In genomic region chr14:20680363-20680762, GRCh38 we compare ENCODE assay signal across 12 cellular contexts. TPM values are rescaled to one million over a fixed set of nuclear protein-coding genes. Genes with fewer than 3 reads are reported as not detected.
DNase-seq lines count a peak whose midpoint lies in the region; ATAC-seq, FAIRE-seq and TF ChIP-seq lines count a peak whose summit lies in the region.
"Had no signal": no experiment of that assay in that cellular context is flagged by ENCODE, and none has a peak within 500 bp of the region (broad histone marks: within the 10 kb centered on the region; RNA-seq: fewer than 3 reads in every experiment).

No MANE protein-coding gene starts in this region.

- DNase-seq in Karpas-422 (peak; percentile 56), H1 (ENCODE audit: low read depth in 1 of 2, low spot score in 2 of 2) (no peak), retinal pigment epithelial cell (ENCODE audit: low read depth) (no peak), NCI-H2107 treated with DMSO at 0.1 percent for 48 hours (lab: John Stamatoyannopoulos, UW; ENCODE audit: unreplicated experiment) (no peak), gastrocnemius medialis (no peak)
- DNase-seq in activated naive CD4-positive, alpha-beta T cell treated with anti-CD3 and anti-CD28 coated beads, Interleukin-2, amount 50 U/mL, for 72 hours (ENCODE audit: low spot score in 2 of 2) = no peak
- DNase-seq: natural killer cell had no signal

- H3K18ac ChIP-seq in H1 (ENCODE audit: extremely low read depth, low read length) = no peak overlapping the region

- CTCF ChIA-PET in H1 (lab: Charles Lee; ENCODE audit: partially characterized antibody) = interaction anchor here (0.7 to 16.7 kb wide), 14 partner anchors 11 to 291 kb away, joined by 3 to 282 read pairs (median 6); partner anchors contain the start of gene RNASE1

- H2BK120ac ChIP-seq in H1 (replicated peaks; ENCODE audit: low read depth, low read length) = no peak overlapping the region

- FAIRE-seq in H1 (lab: Jason Lieb, UNC) = no peak

- no peak overlapping the region for H2BK15ac ChIP-seq in H1 (ENCODE audit: low read length)

- no peak for ATAC-seq in activated naive CD4-positive, alpha-beta T cell treated with anti-CD3 and anti-CD28 coated beads, Interleukin-2, amount 50 U/mL, for 72 hours
- ATAC-seq in GM18870 (IDR thresholded peaks at IDR 0.05; ENCODE audit: unreplicated experiment) (no peak), gastrocnemius medialis (no peak)

- TF ChIP-seq POLR2A in H1 (IDR thresholded peaks at IDR 0.05; ENCODE audit: control extremely low read depth in 1 of 2, low read depth in 2 of 2, low read length in 2 of 2) (no peak), gastrocnemius medialis (IDR thresholded peaks at IDR 0.05) (no peak)

- intact Hi-C loops in gastrocnemius medialis (cut with DNase I; ENCODE audit: low total_unique reads) = loop anchor here (5.0 to 10.0 kb wide), 7 partner anchors 48 to 1907 kb away; partner anchors contain the start of genes CHD8, DAD1, HNRNPC and RNASE7

- H3K4me2 ChIP-seq in DOHH2 (ENCODE audit: low read length) = peak overlapping the region; percentile 95
- H3K4me2 ChIP-seq in Karpas-422 (ENCODE audit: low read depth, low read length, poor library complexity, severe bottlenecking) = peak overlapping the region; percentile 93
- H3K4me2 ChIP-seq in H1 (ENCODE audit: insufficient read depth in 1 of 2, low read depth in 2 of 2, low read length in 2 of 2) = peak overlapping the region; percentile 60 to 79

- H3K9me2 ChIP-seq in DOHH2 (replicated peaks; ENCODE audit: control insufficient read depth, low read length) (no peaks in the 10 kb centered on the region), Karpas-422 (replicated peaks; ENCODE audit: insufficient read depth, low read length) (no peaks in the 10 kb centered on the region)

- no peak overlapping the region for H3K27ac Mint-ChIP-seq in activated naive CD4-positive, alpha-beta T cell treated with anti-CD3 and anti-CD28 coated beads, Interleukin-2, amount 50 U/mL, for 72 hours
- H3K27ac Mint-ChIP-seq: activated naive CD8-positive, alpha-beta T cell treated with anti-CD3 and anti-CD28 coated beads for 36 hours; natural killer cell had no signal

- H4K20me1 ChIP-seq in DOHH2 (ENCODE audit: control insufficient read depth, insufficient read depth, low read depth, low read length) = no peaks in the 10 kb centered on the region
- H4K20me1 ChIP-seq in Karpas-422 (ENCODE audit: insufficient read depth, low read depth, low read length) = no peaks in the 10 kb centered on the region
- H4K20me1 ChIP-seq in H1 (replicated peaks in 1 of 2; ENCODE audit: control insufficient read depth in 1 of 2, insufficient read depth in 2 of 2, low read length in 2 of 2) = no peaks in the 10 kb centered on the region

- H3K36me3 ChIP-seq in DOHH2 (ENCODE audit: control insufficient read depth, low read length) = no peaks in the 10 kb centered on the region
- no peaks in the 10 kb centered on the region for H3K36me3 ChIP-seq in Karpas-422 (ENCODE audit: insufficient read depth, low read length)
- no peaks in the 10 kb centered on the region for H3K36me3 ChIP-seq in H1 (ENCODE audit: control insufficient read depth in 2 of 4, insufficient read depth in 4 of 4, low read length in 3 of 4)
- no peaks in the 10 kb centered on the region for H3K36me3 ChIP-seq in gastrocnemius medialis

- peaks cover 44% of the 10 kb centered on the region for H3K4me1 ChIP-seq in DOHH2 (ENCODE audit: control insufficient read depth, low read length)
- H3K4me1 ChIP-seq in Karpas-422 (ENCODE audit: low read length) = peaks cover 51% of the 10 kb centered on the region
- peaks cover 0 to 9% (median 4%) of the 10 kb centered on the region in 4 experiments; a peak in 5 of 7 replicates for H3K4me1 ChIP-seq in H1 (replicated peaks in 1 of 4; ENCODE audit: control insufficient read depth in 3 of 4, insufficient read depth in 4 of 4, low read length in 3 of 4)
- peaks cover 11 to 20% of the 10 kb centered on the region in 2 donors for H3K4me1 ChIP-seq in gastrocnemius medialis

- H3F3A ChIP-seq in DOHH2 (ENCODE audit: control insufficient read depth, insufficient read depth) = peaks cover 31% of the 10 kb centered on the region

- no peak overlapping the region for H3K4ac ChIP-seq in H1 (replicated peaks; ENCODE audit: insufficient read length, low read depth, low read length)

- peaks cover 0 to 5% of the 10 kb centered on the region in 2 donors for H3K36me3 Mint-ChIP-seq in activated naive CD4-positive, alpha-beta T cell treated with anti-CD3 and anti-CD28 coated beads, Interleukin-2, amount 50 U/mL, for 72 hours
- H3K36me3 Mint-ChIP-seq: natural killer cell had no signal

- H3K9me3 Mint-ChIP-seq in activated naive CD4-positive, alpha-beta T cell treated with anti-CD3 and anti-CD28 coated beads, Interleukin-2, amount 50 U/mL, for 72 hours = no peaks in the 10 kb centered on the region
- H3K9me3 Mint-ChIP-seq: activated naive CD8-positive, alpha-beta T cell treated with anti-CD3 and anti-CD28 coated beads for 36 hours; natural killer cell had no signal

- no peak overlapping the region for H2BK20ac ChIP-seq in H1 (ENCODE audit: low read length)

- POLR2A ChIA-PET in H1 (lab: Charles Lee; ENCODE audit: partially characterized antibody) = interaction anchor here (0.9 to 2.3 kb wide), 6 partner anchors 15 to 211 kb away, joined by 3 to 8 read pairs (median 6); no protein-coding TSS in a partner anchor

- H3K27ac ChIP-seq in DOHH2 (ENCODE audit: low read depth, low read length) (0 out of 2 replicates have a peak overlapping the region, but pooled peaks have one; percentile 76), Karpas-422 (ENCODE audit: low read length) (no peak overlapping the region), H1 (ENCODE audit: low read depth, low read length) (no peak overlapping the region), gastrocnemius medialis (no peak overlapping the region)

- no peak for TF ChIP-seq RAD21 in H1 (IDR thresholded peaks at IDR 0.05 in 1 of 2, conservative IDR thresholded peaks at IDR 0.05 in 1 of 2; ENCODE audit: low read depth in 2 of 2, low read length in 2 of 2)

- TF ChIP-seq CTCF in DOHH2 (IDR thresholded peaks at IDR 0.05; ENCODE audit: low read depth, low read length, poor library complexity, severe bottlenecking) (no peak), H1 (IDR thresholded peaks at IDR 0.05; ENCODE audit: control extremely low read depth in 1 of 3, insufficient read depth in 1 of 3, low read depth in 1 of 3, low read length in 3 of 3) (no peak), retinal pigment epithelial cell (conservative IDR thresholded peaks at IDR 0.05; ENCODE audit: low read depth, low read length) (no peak), gastrocnemius medialis (IDR thresholded peaks at IDR 0.05 in 4 of 5, conservative IDR thresholded peaks at IDR 0.05 in 1 of 5) (no peak)

- in situ Hi-C loops in gastrocnemius medialis (cut with MboI; ENCODE audit: low sequenced_read_pairs in 4 of 4) = loop anchor here (10.0 to 25.0 kb wide), 6 partner anchors 216 to 432 kb away; partner anchors contain the start of genes CCNB1IP1 (in 2 of the 4), PARP2 (in 2 of the 4), TMEM253 (in 2 of the 4) and ARHGEF40 (in 1 of the 4)

- no peak overlapping the region for H2BK5ac ChIP-seq in H1 (ENCODE audit: low read depth, low read length)

- no peak for TF ChIP-seq EP300 in H1 (IDR thresholded peaks at IDR 0.05; ENCODE audit: borderline replicate concordance in 1 of 2, low read depth in 2 of 2, low read length in 2 of 2)

- H3K23ac ChIP-seq in H1 (ENCODE audit: insufficient read length) = no peak overlapping the region

- no peak overlapping the region for H2BK12ac ChIP-seq in H1 (ENCODE audit: low read depth, low read length)

- peak overlapping the region; percentile 96 for H3K4me3 ChIP-seq in DOHH2 (ENCODE audit: low read length)
- peak overlapping the region; percentile 78 for H3K4me3 ChIP-seq in Karpas-422 (ENCODE audit: low read length)
- H3K4me3 ChIP-seq in H1 (ENCODE audit: extremely low read depth in 1 of 4, insufficient read depth in 2 of 4, low read depth in 3 of 4, low read length in 4 of 4) = peak overlapping the region; percentile 67 to 99 (median 98); a peak in 7 of 8 replicates
- peak overlapping the region; percentile 82 for H3K4me3 ChIP-seq in retinal pigment epithelial cell (ENCODE audit: low read length)
- H3K4me3 ChIP-seq in gastrocnemius medialis = no peak overlapping the region

- H3K9me3 ChIP-seq in DOHH2 (ENCODE audit: control insufficient read depth, insufficient read depth, low read length) (no peaks in the 10 kb centered on the region), Karpas-422 (ENCODE audit: low read length) (no peaks in the 10 kb centered on the region), H1 (ENCODE audit: insufficient read depth in 2 of 2, low read depth in 1 of 2, low read length in 1 of 2) (no peaks in the 10 kb centered on the region), gastrocnemius medialis (no peaks in the 10 kb centered on the region)

- no peak overlapping the region for H2AK5ac ChIP-seq in H1 (ENCODE audit: low read depth, low read length)

- peak overlapping the region; percentile 80 for H2AFZ ChIP-seq in Karpas-422 (ENCODE audit: low read length)
- no peak overlapping the region for H2AFZ ChIP-seq in H1 (ENCODE audit: low read length)

- no peak overlapping the region for H4K5ac ChIP-seq in H1 (ENCODE audit: insufficient read length, low read depth, low read length)

- no peak overlapping the region for H4K8ac ChIP-seq in H1 (ENCODE audit: extremely low read depth, insufficient read depth, low read length)

- H3K56ac ChIP-seq in H1 (replicated peaks; ENCODE audit: insufficient read length, low read depth, low read length) = no peak overlapping the region

- H3K14ac ChIP-seq in H1 (ENCODE audit: insufficient read length) = no peak overlapping the region

- no peaks in the 10 kb centered on the region for H3K79me2 ChIP-seq in DOHH2 (ENCODE audit: control insufficient read depth, low read length)
- no peaks in the 10 kb centered on the region for H3K79me2 ChIP-seq in Karpas-422 (ENCODE audit: low read length)
- H3K79me2 ChIP-seq in H1 (ENCODE audit: control insufficient read depth in 1 of 2, insufficient read depth in 2 of 2, low read length in 2 of 2) = no peaks in the 10 kb centered on the region

- H3K23me2 ChIP-seq in H1 (ENCODE audit: low read depth, low read length) = peaks cover 27% of the 10 kb centered on the region

- WGBS in H1 (ENCODE audit: extremely low coverage in 1 of 2, insufficient coverage in 1 of 2, insufficient read length in 1 of 2, insufficient replicate concordance in 2 of 2, low coverage in 1 of 2, low lambda C conversion rate in 2 of 2, missing lambda C conversion rate in 1 of 2), 2 experiments = 71% methylated on average over 8 of the region's 8 CpGs; no CpG with 5 or more reads in 1 of the 2 experiments

- H3K79me1 ChIP-seq in H1 (ENCODE audit: low read depth, low read length) = no peaks in the 10 kb centered on the region

- H3K9ac ChIP-seq in Karpas-422 (ENCODE audit: low read length) (peak overlapping the region; percentile 85), H1 (replicated peaks in 1 of 4; ENCODE audit: extremely low read depth in 1 of 4, low read depth in 3 of 4, low read length in 3 of 4) (no peak overlapping the region)

- H3K27me3 ChIP-seq in DOHH2 (ENCODE audit: control insufficient read depth, low read length) = peaks cover 14% of the 10 kb centered on the region
- no peaks in the 10 kb centered on the region for H3K27me3 ChIP-seq in Karpas-422 (ENCODE audit: low read length)
- no peaks in the 10 kb centered on the region for H3K27me3 ChIP-seq in H1 (replicated peaks in 1 of 4; ENCODE audit: control insufficient read depth in 3 of 4, extremely low read depth in 1 of 4, insufficient read depth in 3 of 4, low read length in 3 of 4)
- H3K27me3 ChIP-seq in gastrocnemius medialis = no peaks in the 10 kb centered on the region

- H4K91ac ChIP-seq in H1 (replicated peaks; ENCODE audit: insufficient read length, low read length) = no peak overlapping the region

RNA-seq across cellular contexts. Expression of gene RNASE4, which starts 4.0 kb away (rescaled TPM):
- total RNA-seq in Karpas-422 (2014; rRNA removed; shearing (Covaris generic); ENCODE audit: low replicate concordance) = 0.48 and 0.54 TPM in 2 replicates
- total RNA-seq in H1 (2021; fragmentation: NEBNext Ultra II Directional; extraction: Animal tissue kit (Norgen Biotek cat#: 25700)) = 0.38 and 0.61 TPM in 2 replicates
- 3.5 and 3.7 TPM in 2 replicates for polyA plus RNA-seq in H1 (2011; rRNA removed)
- 3.5 TPM for polyA plus RNA-seq in H1 (2011; cell fraction: cytosol; rRNA removed)
- polyA plus RNA-seq in H1 (2011; cell fraction: nucleus; rRNA removed) = 3.5 TPM
- polyA plus RNA-seq in H1 (2012, experiment 1 of 2) = 2.1 to 3.1 TPM (median 2.3 TPM) in 4 replicates
- polyA plus RNA-seq in H1 (2012, experiment 2 of 2) = 0.46 TPM
- polyA plus RNA-seq in H1 (2013, experiment 1 of 2) = 2.4 TPM
- polyA plus RNA-seq in H1 (2013, experiment 2 of 2) = 2.6 TPM
- 5.9 and 7.7 TPM in 2 replicates for polyA minus RNA-seq in H1 (2011; rRNA and poly(A)+ RNA removed)
- 3.3 TPM for polyA minus RNA-seq in H1 (2011; cell fraction: cytosol; rRNA and poly(A)+ RNA removed)
- polyA minus RNA-seq in H1 (2011; cell fraction: nucleus; rRNA and poly(A)+ RNA removed) = 1.00 TPM
- total RNA-seq in activated naive CD4-positive, alpha-beta T cell treated with anti-CD3 and anti-CD28 coated beads, Interleukin-2, amount 50 U/mL, for 72 hours = under 1 TPM; 0.23 to 0.60 TPM
- 10 to 100 TPM; 12.2 to 21.3 (median 18.9) TPM for total RNA-seq in gastrocnemius medialis

RNA-seq across cellular contexts. Expression of gene ANG, which starts 8.2 kb away (rescaled TPM):
- total RNA-seq in Karpas-422 (2014; rRNA removed; shearing (Covaris generic); ENCODE audit: low replicate concordance) = 0.32 and 1.9 TPM in 2 replicates
- 2.2 and 4.3 TPM in 2 replicates for total RNA-seq in H1 (2021; fragmentation: NEBNext Ultra II Directional; extraction: Animal tissue kit (Norgen Biotek cat#: 25700))
- polyA plus RNA-seq in H1 (2011; rRNA removed) = 4.4 and 4.6 TPM in 2 replicates
- polyA plus RNA-seq in H1 (2011; cell fraction: cytosol; rRNA removed) = 4.7 TPM
- polyA plus RNA-seq in H1 (2011; cell fraction: nucleus; rRNA removed) = 3.4 TPM
- 4.9 to 6.1 TPM (median 5.8 TPM) in 4 replicates for polyA plus RNA-seq in H1 (2012, experiment 1 of 2)
- 13.5 TPM for polyA plus RNA-seq in H1 (2012, experiment 2 of 2)
- polyA plus RNA-seq in H1 (2013, experiment 1 of 2) = 7.0 TPM
- polyA plus RNA-seq in H1 (2013, experiment 2 of 2) = 8.2 TPM
- polyA minus RNA-seq in H1 (2011; rRNA and poly(A)+ RNA removed) = 5.2 and 5.8 TPM in 2 replicates
- 2.6 TPM for polyA minus RNA-seq in H1 (2011; cell fraction: cytosol; rRNA and poly(A)+ RNA removed)
- 1.3 TPM for polyA minus RNA-seq in H1 (2011; cell fraction: nucleus; rRNA and poly(A)+ RNA removed)
- total RNA-seq in activated naive CD4-positive, alpha-beta T cell treated with anti-CD3 and anti-CD28 coated beads, Interleukin-2, amount 50 U/mL, for 72 hours = 1 to 10 TPM in 1 of 2 donors, under 1 TPM in 1; 0.48 to 4.1 TPM
- total RNA-seq in gastrocnemius medialis = 10 to 100 TPM in 1 of 4 donors, 1 to 10 TPM in 3; 3.9 to 10.5 (median 5.6) TPM

RNA-seq across cellular contexts. Expression of gene OR6S1, which starts 38.9 kb away (rescaled TPM):
- total RNA-seq in Karpas-422 (2014; rRNA removed; shearing (Covaris generic); ENCODE audit: low replicate concordance) = not detected in 2 replicates
- not detected in 2 replicates for total RNA-seq in H1 (2021; fragmentation: NEBNext Ultra II Directional; extraction: Animal tissue kit (Norgen Biotek cat#: 25700))
- not detected in 2 replicates for polyA plus RNA-seq in H1 (2011; rRNA removed)
- polyA plus RNA-seq in H1 (2011; cell fraction: cytosol; rRNA removed) = not detected
- polyA plus RNA-seq in H1 (2011; cell fraction: nucleus; rRNA removed) = not detected
- not detected in 4 replicates for polyA plus RNA-seq in H1 (2012, experiment 1 of 2)
- not detected for polyA plus RNA-seq in H1 (2012, experiment 2 of 2)
- not detected for polyA plus RNA-seq in H1 (2013, experiment 1 of 2)
- not detected for polyA plus RNA-seq in H1 (2013, experiment 2 of 2)
- polyA minus RNA-seq in H1 (2011; rRNA and poly(A)+ RNA removed) = 0.17 TPM in 1 of 2 replicates, not detected in the other
- not detected for polyA minus RNA-seq in H1 (2011; cell fraction: cytosol; rRNA and poly(A)+ RNA removed)
- not detected for polyA minus RNA-seq in H1 (2011; cell fraction: nucleus; rRNA and poly(A)+ RNA removed)
- not detected for total RNA-seq in activated naive CD4-positive, alpha-beta T cell treated with anti-CD3 and anti-CD28 coated beads, Interleukin-2, amount 50 U/mL, for 72 hours
- total RNA-seq in gastrocnemius medialis = not detected
- total RNA-seq: activated naive CD8-positive, alpha-beta T cell treated with anti-CD3 and anti-CD28 coated beads for 36 hours; dermis microvascular lymphatic vessel endothelial cell; LHCN-M2; natural killer cell had no signal

Comparison
In these comparisons a context has a peak if more than half of its experiments do, and no peak if none do; other contexts are left out.
1. H3K4me3 ChIP-seq: peak in DOHH2 (single experiment), Karpas-422 (single experiment), H1 (4 of 4) and retinal pigment epithelial cell (single experiment); none in gastrocnemius medialis (0 of 4).
2. Peak in every context shown above with its lines, with median percentiles within 50 percentile points of each other: H3K4me2 ChIP-seq.